30 cellular contexts compared by ENCODE assay signal in genomic region chr7:117154721-117155120, GRCh38.
"Had no signal": no experiment of that assay in that cellular context is flagged by ENCODE, and none has a peak within 500 bp of the region (broad histone marks: within the 10 kb centered on the region; RNA-seq: fewer than 3 reads in every experiment).

No MANE protein-coding gene starts in this region.

- H3K36me3 ChIP-seq: adrenal gland, heart left ventricle had no signal

- H3K4me3 ChIP-seq: adrenal gland, body of pancreas, coronary artery, dorsolateral prefrontal cortex, heart left ventricle had no signal

- DNase-seq: activated CD4-positive, alpha-beta memory T cell treated with anti-CD3 and anti-CD28 coated beads for 36 hours; activated CD4-positive, alpha-beta T cell treated with anti-CD3 and anti-CD28 coated beads for 36 hours; activated CD4-positive, alpha-beta T cell treated with anti-CD3 and anti-CD28 coated beads, Interleukin-2, amount 10 ng/mL, durations not matched to agents 24 days and 14 days; activated CD4-positive, CD25-positive, alpha-beta regulatory T cell; activated CD4-positive, CD25-positive, alpha-beta regulatory T cell treated with anti-CD3 and anti-CD28 coated beads, Interleukin-2, amount 50 U/mL, for 72 hours; activated CD8-positive, alpha-beta memory T cell treated with anti-CD3 and anti-CD28 coated beads, Interleukin-2, amount 10 ng/mL, durations not matched to agents 7 days and 5 days; activated CD8-positive, alpha-beta memory T cell treated with anti-CD3 and anti-CD28 coated beads, Interleukin-2, amount 50 U/mL, for 4 hours; activated CD8-positive, alpha-beta T cell treated with anti-CD3 and anti-CD28 coated beads, Interleukin-2, amount 10 ng/mL, durations not matched to agents 7 days and 5 days; activated effector memory CD4-positive, alpha-beta T cell treated with anti-CD3 and anti-CD28 coated beads, Interleukin-2, amount 50 U/mL, for 16 hours; activated naive CD4-positive, alpha-beta T cell treated with anti-CD3 and anti-CD28 coated beads for 36 hours; activated naive CD8-positive, alpha-beta T cell treated with anti-CD3 and anti-CD28 coated beads for 36 hours; activated naive CD8-positive, alpha-beta T cell treated with anti-CD3 and anti-CD28 coated beads, Interleukin-2, amount 50 U/mL, for 24 hours; activated T-cell treated with anti-CD3 and anti-CD28 coated beads, Interleukin-2, amount 50 U/mL, for 1 hour; activated T-cell treated with anti-CD3 and anti-CD28 coated beads, Interleukin-2, amount 50 U/mL, for 48 hours; adrenal gland; amygdala; aorta; body of pancreas; central memory CD4-positive, alpha-beta T cell; cerebellar nuclear complex; dorsolateral prefrontal cortex; effector memory CD4-positive, alpha-beta T cell; endodermal cell; foreskin fibroblast; glutamatergic neuron; heart left ventricle; T-helper 17 cell; T1000 had no signal

- ATAC-seq: activated CD4-positive, alpha-beta T cell treated with anti-CD3 and anti-CD28 coated beads for 36 hours; activated CD8-positive, alpha-beta memory T cell treated with anti-CD3 and anti-CD28 coated beads, Interleukin-2, amount 10 ng/mL, durations not matched to agents 7 days and 5 days; activated CD8-positive, alpha-beta T cell treated with anti-CD3 and anti-CD28 coated beads, Interleukin-2, amount 10 ng/mL, durations not matched to agents 7 days and 5 days; activated naive CD8-positive, alpha-beta T cell treated with anti-CD3 and anti-CD28 coated beads, Interleukin-2, amount 50 U/mL, for 24 hours; body of pancreas; esophagus mucosa; heart left ventricle; T-helper 17 cell had no signal

- H3K27me3 ChIP-seq: adrenal gland, body of pancreas, dorsolateral prefrontal cortex, heart left ventricle had no signal

- H3K27ac ChIP-seq: adrenal gland, body of pancreas, dorsolateral prefrontal cortex, heart left ventricle had no signal

- H3K9me3 ChIP-seq: adrenal gland, body of pancreas, heart left ventricle had no signal
